In the genomic region with DNA sequence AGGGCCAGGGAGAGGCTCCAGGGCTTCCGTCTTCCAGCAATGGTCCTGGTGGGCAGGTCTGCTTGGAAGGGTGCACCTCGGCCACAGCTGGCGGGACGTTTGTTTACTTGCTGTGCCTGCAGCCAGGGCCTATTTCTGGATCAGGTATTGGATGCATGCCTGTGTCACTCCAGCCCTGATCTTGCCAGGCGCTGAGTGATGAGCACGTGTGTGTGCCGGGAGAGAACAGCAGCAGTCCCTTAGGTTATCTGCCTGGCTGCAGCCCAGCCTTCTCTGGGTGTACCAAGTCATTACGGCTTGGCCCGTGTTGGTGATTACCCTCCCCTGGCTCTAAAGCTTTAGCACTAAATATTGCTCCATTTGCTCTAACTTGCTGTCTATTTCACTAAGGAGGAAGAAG, we compare ENCODE assay signal across 16 cellular contexts. TPM values are rescaled to one million over a fixed set of nuclear protein-coding genes. Genes with fewer than 3 reads are reported as not detected.
DNase-seq lines count a peak whose midpoint lies in the region; ATAC-seq and TF ChIP-seq lines count a peak whose summit lies in the region.
"Had no signal": no experiment of that assay in that cellular context is flagged by ENCODE, and none has a peak within 500 bp of the region (broad histone marks: within the 10 kb centered on the region; RNA-seq: fewer than 3 reads in every experiment).

No MANE protein-coding gene starts in this region.

- H3K9me3 ChIP-seq in spleen = no peaks in the 10 kb centered on the region
- H3K9me3 ChIP-seq: ascending aorta, thyroid gland had no signal

- ATAC-seq in GM18868 (IDR thresholded peaks at IDR 0.05; ENCODE audit: unreplicated experiment) (peak; percentile 7), HG03460 (IDR thresholded peaks at IDR 0.05; ENCODE audit: unreplicated experiment) (peak; percentile 11), Right ventricle myocardium superior (ENCODE audit: poor library complexity) (peak; percentile 95)
- ATAC-seq: natural killer cell treated with Interleukin-12 subunit alpha and Interleukin-12 subunit beta and Interleukin-15 and Interleukin-18, amount 100 ng/mL, for 72 hours had no signal

- peaks cover 0 to 80% (median 21%) of the 10 kb centered on the region in 6 donors for H3K36me3 ChIP-seq in spleen

- H3K27ac ChIP-seq in spleen = peak overlapping the region in 5 of 8 donors; percentile 11 to 66 (median 59)
- H3K27ac ChIP-seq: ascending aorta, C4-2B, hepatocyte, thyroid gland had no signal

- TF ChIP-seq POLR2A in spleen (IDR thresholded peaks at IDR 0.05) = no peak

- intact Hi-C loops in Right ventricle myocardium superior (cut with DNase I) = no loop called here
- intact Hi-C loops in spleen (cut with DNase I; ENCODE audit: low total_unique reads) = no loop called here

- no peak overlapping the region for H3K4me3 ChIP-seq in spleen
- H3K4me3 ChIP-seq: ascending aorta, hepatocyte, thyroid gland had no signal

- H3K4me1 ChIP-seq in spleen = peaks cover 10 to 78% (median 37%) of the 10 kb centered on the region in 6 donors

- DNase-seq in Right ventricle myocardium superior (peak; percentile 90), spleen (no peak), NOMO-1 treated with DMSO at 0.1 percent for 48 hours (lab: John Stamatoyannopoulos, UW; ENCODE audit: unreplicated experiment) (no peak), SIG-M5 treated with dmso at 0.1 percent for 504 hours (lab: John Stamatoyannopoulos, UW; ENCODE audit: unreplicated experiment) (no peak)
- no peak for DNase-seq in activated CD4-positive, alpha-beta T cell treated with anti-CD3 and anti-CD28 coated beads for 48 hours
- DNase-seq: activated CD4-positive, alpha-beta T cell treated with anti-CD3 and anti-CD28 coated beads, Interleukin-2, amount 50 U/mL, for 48 hours; DMS79; Karpas-422; NCI-H187 had no signal

- TF ChIP-seq CTCF in spleen (IDR thresholded peaks at IDR 0.05 in 8 of 11, conservative IDR thresholded peaks at IDR 0.05 in 3 of 11) = no peak

- 82 to 86% (median 83%) methylated on average over 8 to 9 of the region's 9 CpGs for WGBS in spleen, 5 donors

- no peaks in the 10 kb centered on the region for H3K27me3 ChIP-seq in spleen (replicated peaks in 1 of 7)
- H3K27me3 ChIP-seq: ascending aorta, hepatocyte, thyroid gland had no signal

RNA-seq across cellular contexts. Expression of a gene that starts 14.9 kb away (rescaled TPM):
- 16.5 TPM for total RNA-seq in Right ventricle myocardium superior
- 10 to 100 TPM; 38.9 to 64.1 (median 46.4) TPM for total RNA-seq in spleen
- polyA plus RNA-seq in spleen = 10 to 100 TPM; 27.3 to 42.5 (median 33.6) TPM

RNA-seq across cellular contexts. Expression of a gene that starts 19.2 kb away (rescaled TPM):
- total RNA-seq in Right ventricle myocardium superior (10.1 TPM), spleen (10 to 100 TPM in 1 of 7 donors, 1 to 10 TPM in 6; 7.1 to 11.0 (median 8.3) TPM)
- polyA plus RNA-seq in spleen = 10 to 100 TPM; 11.2 to 12.3 (median 12.2) TPM

RNA-seq across cellular contexts. Expression of a gene that starts 44.2 kb away (rescaled TPM):
- total RNA-seq in Right ventricle myocardium superior = 0.51 TPM
- total RNA-seq in spleen = 1 to 10 TPM; 2.1 to 9.7 (median 4.6) TPM
- polyA plus RNA-seq in spleen = 1 to 10 TPM in 1 of 3 donors, under 1 TPM in 2; 0.52 to 2.1 (median 0.67) TPM
- total RNA-seq: ascending aorta had no signal

Comparison
In these comparisons a context has a peak if more than half of its experiments do, and no peak if none do; other contexts are left out.
1. ATAC-seq: peak in every context shown above with its lines; median percentile 95 in Right ventricle myocardium superior; 11 in HG03460; 7 in GM18868.